Comparison of ENCODE assay signal across 15 cellular contexts in the genomic region with DNA sequence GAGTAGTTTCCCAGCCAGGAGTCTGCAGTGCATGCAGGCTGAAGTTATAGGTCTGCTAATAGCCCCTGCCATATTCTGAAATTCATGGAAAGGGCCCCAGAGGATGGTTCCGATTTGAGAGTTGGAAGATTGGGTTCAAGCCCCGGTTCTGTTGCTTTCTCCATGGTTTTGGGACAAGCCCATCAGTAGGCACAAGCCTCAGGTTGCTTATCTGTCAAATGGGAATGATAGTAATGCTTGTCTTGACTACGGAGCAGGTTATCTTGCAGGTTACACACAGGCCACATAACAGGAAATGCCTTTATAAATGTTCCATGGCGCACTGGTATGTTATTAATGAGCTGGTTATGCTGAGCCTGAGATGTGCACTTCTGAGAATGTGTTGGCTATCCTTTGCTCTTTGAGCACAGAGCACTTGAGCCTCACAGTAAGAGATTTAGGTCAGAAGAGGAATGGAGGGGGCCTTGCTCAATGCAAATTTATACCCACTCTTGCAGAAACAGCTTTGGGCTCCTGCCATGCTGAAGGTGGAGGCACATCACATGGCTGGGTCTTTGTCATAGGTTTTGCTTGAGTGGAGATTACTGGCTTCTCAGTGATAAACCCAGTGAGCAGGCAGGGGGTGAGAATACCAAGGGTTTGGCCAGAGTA. TPM values are rescaled to one million over a fixed set of nuclear protein-coding genes. Genes with fewer than 3 reads are reported as not detected.
DNase-seq lines count a peak whose midpoint lies in the region; ATAC-seq and TF ChIP-seq lines count a peak whose summit lies in the region.
"Had no signal": no experiment of that assay in that cellular context is flagged by ENCODE, and none has a peak within 500 bp of the region (broad histone marks: within the 10 kb centered on the region; RNA-seq: fewer than 3 reads in every experiment).

No MANE protein-coding gene starts in this region.

- H2BK5ac ChIP-seq in mesendoderm (ENCODE audit: low read length), result no peak overlapping the region

- no peak overlapping the region for H3K4me3 ChIP-seq in mesendoderm (ENCODE audit: low read length)
- H3K4me3 ChIP-seq: BLaER1 treated with 17β-estradiol and CSF1 and Interleukin-3, amounts not matched to agents 10 nM and 100 nM; body of pancreas; heart right ventricle had no signal

- TF ChIP-seq CTCF in GM10266 (IDR thresholded peaks at IDR 0.05; ENCODE audit: control insufficient read depth, insufficient read depth, low read depth, missing control alignments), result no peak

- peaks cover 42% of the 10 kb centered on the region for H3K79me1 ChIP-seq in mesendoderm (ENCODE audit: low read length)

- H3K23ac ChIP-seq in mesendoderm (ENCODE audit: low read length), result no peak overlapping the region

- no peak overlapping the region for H3K27ac Mint-ChIP-seq in effector memory CD8-positive, alpha-beta T cell
- H3K27ac Mint-ChIP-seq: activated T-helper 2 cell treated with anti-CD3 and anti-CD28 coated beads, Interferon-gamma antibody, Interleukin-2, Interleukin-4, amounts not matched to agents 10 μg/mL and 5 μg/mL and 100 μg/mL, durations not matched to agents 14 hours and 24 hours and 36 hours had no signal

- no peak overlapping the region for H3K18ac ChIP-seq in mesendoderm (ENCODE audit: low read length)

- no peak overlapping the region for H3K4me2 ChIP-seq in mesendoderm (ENCODE audit: low read length)

- peaks cover 57% of the 10 kb centered on the region for H3K79me2 ChIP-seq in mesendoderm (ENCODE audit: control insufficient read depth, insufficient read depth, low read length)

- no peak overlapping the region for H2BK15ac ChIP-seq in mesendoderm (replicated peaks; ENCODE audit: low read depth)

- no peak overlapping the region for H3K4me3 Mint-ChIP-seq in effector memory CD8-positive, alpha-beta T cell

- peaks cover 0 to 4% of the 10 kb centered on the region in 2 donors for H3K4me1 Mint-ChIP-seq in effector memory CD8-positive, alpha-beta T cell (ENCODE audit: low read depth in 2 of 2)

- no peak overlapping the region for H3K27ac ChIP-seq in mesendoderm (ENCODE audit: low read depth, low read length)
- H3K27ac ChIP-seq: BLaER1 treated with 17β-estradiol and CSF1 and Interleukin-3, amounts not matched to agents 10 nM and 100 nM; body of pancreas; heart right ventricle had no signal

- H3K4ac ChIP-seq in mesendoderm (ENCODE audit: low read depth, low read length), result no peak overlapping the region

- no peak overlapping the region for H4K8ac ChIP-seq in mesendoderm (ENCODE audit: low read depth, low read length)

- peaks cover 44 to 58% of the 10 kb centered on the region in 2 donors for H3K27me3 Mint-ChIP-seq in effector memory CD8-positive, alpha-beta T cell

- no peak for ATAC-seq in effector memory CD8-positive, alpha-beta T cell (replicated peaks)
- no peak for ATAC-seq in HG03108 (IDR thresholded peaks at IDR 0.05; ENCODE audit: unreplicated experiment)
- ATAC-seq: body of pancreas had no signal

- DNase-seq in DMS79 treated with DMSO at 0.1 percent for 48 hours (lab: John Stamatoyannopoulos, UW) (peak; percentile 88), NCI-H2029 (lab: John Stamatoyannopoulos, UW) (peak; percentile 69), dermis microvascular lymphatic vessel endothelial cell (ENCODE audit: low read depth in 2 of 2) (peak; percentile 40 to 54), mesendoderm (peak; percentile 58), GM10266 (ENCODE audit: extremely low spot score) (no peak)
- no peak for DNase-seq in effector memory CD8-positive, alpha-beta T cell
- DNase-seq in stimulated activated CD4-positive, alpha-beta T cell treated with anti-CD3 and anti-CD28 coated beads, Interleukin-2, amount 100 ng/mL, for 24 hours, result no peak
- DNase-seq: body of pancreas, heart right ventricle, midbrain, NCI-H146, stomach had no signal

- no peak overlapping the region for H3K9ac ChIP-seq in mesendoderm (ENCODE audit: low read length)
- H3K9ac ChIP-seq: BLaER1 treated with 17β-estradiol and CSF1 and Interleukin-3, amounts not matched to agents 10 nM and 100 nM had no signal

- no peaks in the 10 kb centered on the region for H3K9me3 Mint-ChIP-seq in effector memory CD8-positive, alpha-beta T cell
- H3K9me3 Mint-ChIP-seq: activated T-helper 2 cell treated with anti-CD3 and anti-CD28 coated beads, Interferon-gamma antibody, Interleukin-2, Interleukin-4, amounts not matched to agents 10 μg/mL and 5 μg/mL and 100 μg/mL, durations not matched to agents 14 hours and 24 hours and 36 hours had no signal

- no peaks in the 10 kb centered on the region for H3K36me3 Mint-ChIP-seq in effector memory CD8-positive, alpha-beta T cell (ENCODE audit: insufficient read depth)

- no peak overlapping the region for H2AK5ac ChIP-seq in mesendoderm (ENCODE audit: low read length)

- no peak overlapping the region for H4K5ac ChIP-seq in mesendoderm (ENCODE audit: low read length)

- H2BK120ac ChIP-seq in mesendoderm (ENCODE audit: low read depth, low read length), result no peak overlapping the region

- no peaks in the 10 kb centered on the region for H3K27me3 ChIP-seq in mesendoderm (ENCODE audit: insufficient read depth, low read length, poor library complexity)
- H3K27me3 ChIP-seq: BLaER1 treated with 17β-estradiol and CSF1 and Interleukin-3, amounts not matched to agents 10 nM and 100 nM; body of pancreas; heart right ventricle; stomach had no signal

- no CpG with 5 or more reads among the region's 4 CpGs for WGBS in mesendoderm (ENCODE audit: extremely low coverage, insufficient coverage, low lambda C conversion rate)

- H3K4me1 ChIP-seq in mesendoderm (ENCODE audit: control insufficient read depth, low read depth, low read length), result peaks cover 14% of the 10 kb centered on the region

- H3K36me3 ChIP-seq in mesendoderm (ENCODE audit: control insufficient read depth, insufficient read depth, low read length), result no peaks in the 10 kb centered on the region
- H3K36me3 ChIP-seq: BLaER1 treated with 17β-estradiol and CSF1 and Interleukin-3, amounts not matched to agents 10 nM and 100 nM; heart right ventricle; stomach had no signal

- no peak overlapping the region for H3K56ac ChIP-seq in mesendoderm (ENCODE audit: low read length)

RNA-seq across cellular contexts. Expression of a gene that starts 47.1 kb away (rescaled TPM):
- 1.5 and 2.5 TPM in 2 replicates for total RNA-seq in dermis microvascular lymphatic vessel endothelial cell
- polyA plus RNA-seq in mesendoderm (2013, experiment 1 of 2), result 12.2 TPM
- polyA plus RNA-seq in mesendoderm (2013, experiment 2 of 2), result 11.9 TPM

Comparison
In these comparisons a context has a peak if more than half of its experiments do, and no peak if none do; other contexts are left out.
1. DNase-seq: peak in DMS79 treated with DMSO at 0.1 percent for 48 hours (single experiment), NCI-H2029 (single experiment), dermis microvascular lymphatic vessel endothelial cell (2 of 2) and mesendoderm (single experiment); none in effector memory CD8-positive, alpha-beta T cell (0 of 3), GM10266 (single experiment) and stimulated activated CD4-positive, alpha-beta T cell treated with anti-CD3 and anti-CD28 coated beads, Interleukin-2, amount 100 ng/mL, for 24 hours (0 of 2).